Comparison of ENCODE assay signal across 22 cellular contexts in genomic region chr17:41893384-41893783, GRCh38. TPM values are rescaled to one million over a fixed set of nuclear protein-coding genes. Genes with fewer than 3 reads are reported as not detected.
"Had no signal": no experiment of that assay in that cellular context is flagged by ENCODE, and none has a peak within 500 bp of the region (broad histone marks: within the 10 kb centered on the region; RNA-seq: fewer than 3 reads in every experiment).

No MANE protein-coding gene starts in this region.

- DNase-seq: effector memory CD8-positive, alpha-beta T cell; gastrocnemius medialis; heart right ventricle; islet precursor cell; mammary epithelial cell; mucosa of descending colon; naive thymus-derived CD8-positive, alpha-beta T cell; small intestine; stimulated activated CD4-positive, alpha-beta T cell treated with anti-CD3 and anti-CD28 coated beads, Interleukin-12 subunit alpha, Interleukin-12 subunit beta, amount 100 ng/mL, for 4 hours; stimulated activated naive CD4-positive, alpha-beta T cell; stomach; substantia nigra; transverse colon had no signal

- H3K27ac ChIP-seq: epithelial cell of prostate, esophagus muscularis mucosa, gastrocnemius medialis, heart right ventricle, right atrium auricular region, stomach, thoracic aorta, transverse colon had no signal

- FAIRE-seq: small intestine had no signal

- H3K4me3 Mint-ChIP-seq: dendritic cell treated with granulocyte-macrophage colony-stimulating factor and Interleukin-4, amounts not matched to agents 40 ng/mL and 50 ng/mL, for 4 days; effector memory CD8-positive, alpha-beta T cell; naive thymus-derived CD8-positive, alpha-beta T cell had no signal

- ATAC-seq: effector memory CD8-positive, alpha-beta T cell; gastrocnemius medialis; heart right ventricle; left lobe of liver; mucosa of descending colon; naive thymus-derived CD8-positive, alpha-beta T cell had no signal

- H3K4me3 ChIP-seq: esophagus muscularis mucosa, gastrocnemius medialis, heart right ventricle, mucosa of descending colon, right atrium auricular region, stomach, thoracic aorta, transverse colon had no signal

- H3K4me1 ChIP-seq: gastrocnemius medialis had no signal

- H3K27me3 ChIP-seq: esophagus muscularis mucosa, gastrocnemius medialis, heart right ventricle, right atrium auricular region, stomach, transverse colon had no signal

- H3K9me3 ChIP-seq: esophagus muscularis mucosa, gastrocnemius medialis, heart right ventricle, mucosa of descending colon, right atrium auricular region, stomach, thoracic aorta, transverse colon had no signal

- H3K9me3 Mint-ChIP-seq: dendritic cell treated with granulocyte-macrophage colony-stimulating factor and Interleukin-4, amounts not matched to agents 40 ng/mL and 50 ng/mL, for 4 days; effector memory CD8-positive, alpha-beta T cell; naive thymus-derived CD8-positive, alpha-beta T cell had no signal

- H3K27me3 Mint-ChIP-seq: dendritic cell treated with granulocyte-macrophage colony-stimulating factor and Interleukin-4, amounts not matched to agents 40 ng/mL and 50 ng/mL, for 4 days; effector memory CD8-positive, alpha-beta T cell; naive thymus-derived CD8-positive, alpha-beta T cell had no signal

- H3K27ac Mint-ChIP-seq: dendritic cell treated with granulocyte-macrophage colony-stimulating factor and Interleukin-4, amounts not matched to agents 40 ng/mL and 50 ng/mL, for 4 days had no signal

RNA-seq across cellular contexts. Expression of gene ODAD4, which starts 37.0 kb away (rescaled TPM):
- total RNA-seq: naive thymus-derived CD8-positive, alpha-beta T cell had no signal

RNA-seq across cellular contexts. Expression of gene KLHL10, which starts 55.8 kb away (rescaled TPM):
- total RNA-seq: left lobe of liver; lower leg skin; naive thymus-derived CD8-positive, alpha-beta T cell; osteocyte; right atrium auricular region; thoracic aorta had no signal
- polyA plus RNA-seq: neural cell had no signal
